In the genomic region with DNA sequence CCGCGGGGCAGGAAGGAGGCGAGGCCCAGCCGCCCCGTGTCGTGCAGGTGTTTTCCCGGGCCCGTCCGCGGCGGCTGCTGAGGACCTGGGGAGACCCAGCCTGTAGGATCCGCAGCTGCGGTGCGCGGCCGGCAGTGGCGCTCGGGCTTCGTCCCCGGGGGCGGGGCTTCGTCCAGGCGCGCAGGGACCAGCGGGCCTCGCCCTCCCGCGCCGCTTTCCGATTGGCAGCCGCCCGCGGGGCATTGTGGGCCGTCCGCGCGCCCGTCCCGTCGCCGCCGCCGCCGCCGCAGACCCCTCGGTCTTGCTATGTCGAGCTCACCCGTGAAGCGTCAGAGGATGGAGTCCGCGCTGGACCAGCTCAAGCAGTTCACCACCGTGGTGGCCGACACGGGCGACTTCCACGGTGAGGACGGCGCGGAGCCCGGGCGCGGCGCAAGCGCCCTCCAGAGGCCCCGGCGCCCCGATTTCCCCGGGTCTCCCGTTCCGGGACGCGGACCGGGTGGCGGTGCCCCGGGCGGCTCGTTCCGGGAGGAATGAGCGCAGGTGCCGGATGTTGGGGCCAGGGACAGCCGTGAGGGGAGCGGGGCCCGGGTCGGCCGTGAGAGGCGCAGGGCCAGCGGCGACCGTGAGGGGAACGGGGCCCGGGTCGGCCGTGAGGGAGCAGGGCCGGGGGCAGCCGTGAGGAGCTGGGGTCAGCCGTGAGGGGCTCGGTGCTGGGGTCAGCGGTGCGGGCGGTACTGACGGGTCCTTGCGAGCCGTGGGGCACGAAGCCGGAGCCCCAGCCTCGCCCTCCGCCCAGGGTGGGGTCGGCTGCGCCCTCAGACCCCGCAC, we compare ENCODE assay signal across 8 cellular contexts. TPM values are rescaled to one million over a fixed set of nuclear protein-coding genes. Genes with fewer than 3 reads are reported as not detected.
DNase-seq lines count a peak whose midpoint lies in the region; ATAC-seq and TF ChIP-seq lines count a peak whose summit lies in the region.

A gene (plus strand): TSS at position 289 of the 831 bp plus-strand sequence. CDS start 18 bp downstream, at position 307.

- no peaks in the 10 kb centered on the region for H3K27me3 Mint-ChIP-seq in activated CD8-positive, alpha-beta T cell treated with anti-CD3 and anti-CD28 coated beads for 36 hours

- H3K9me3 Mint-ChIP-seq in activated CD8-positive, alpha-beta T cell treated with anti-CD3 and anti-CD28 coated beads for 36 hours = no peaks in the 10 kb centered on the region

- POLR2A ChIA-PET in activated CD8-positive, alpha-beta T cell treated with anti-CD3 and anti-CD28 coated beads for 36 hours (lab: Charles Lee) = interaction anchor here (0.9 to 3.0 kb wide), 12 partner anchors 9 to 241 kb away, joined by 3 to 14 read pairs (median 4); a partner anchor contains a TSS

- peak within 1 kb of the TSS; percentile 87 for H3K4me3 Mint-ChIP-seq in activated CD8-positive, alpha-beta T cell treated with anti-CD3 and anti-CD28 coated beads for 36 hours

- H3K36me3 Mint-ChIP-seq in activated CD8-positive, alpha-beta T cell treated with anti-CD3 and anti-CD28 coated beads for 36 hours (ENCODE audit: low read depth) = peaks cover 3% of the 10 kb centered on the region

- DNase-seq in CD1c-positive myeloid dendritic cell (ENCODE audit: extremely low spot score) (peak; percentile 94), NCI-H774 (lab: John Stamatoyannopoulos, UW) (peak; percentile 88), medulla oblongata (ENCODE audit: extremely low spot score) (peak; percentile 92)
- peak; percentile 89 for DNase-seq in activated CD8-positive, alpha-beta T cell treated with anti-CD3 and anti-CD28 coated beads for 36 hours
- DNase-seq in effector CD4-positive, alpha-beta T cell = peak; percentile 71
- DNase-seq in stimulated activated CD8-positive, alpha-beta memory T cell treated with anti-CD3 and anti-CD28 coated beads, Interleukin-12 subunit alpha, Interleukin-12 subunit beta, amount 100 ng/mL, for 1 hour (ENCODE audit: low read depth) = peak; percentile 57

- peak; percentile 11 for TF ChIP-seq CTCF in activated CD8-positive, alpha-beta T cell treated with anti-CD3 and anti-CD28 coated beads for 36 hours (IDR thresholded peaks at IDR 0.05)

- ATAC-seq in GM19372 (IDR thresholded peaks at IDR 0.05; ENCODE audit: low read depth, unreplicated experiment) = peak; percentile 89
- peak; percentile 71 for ATAC-seq in HG03558 (IDR thresholded peaks at IDR 0.05; ENCODE audit: extremely low read depth, unreplicated experiment)
- ATAC-seq in activated CD8-positive, alpha-beta T cell treated with anti-CD3 and anti-CD28 coated beads for 36 hours = peak; percentile 95

- intact Hi-C loops in activated CD8-positive, alpha-beta T cell treated with anti-CD3 and anti-CD28 coated beads for 36 hours (cut with micrococcal nuclease) = no loop called here

- peaks cover 14% of the 10 kb centered on the region for H3K4me1 Mint-ChIP-seq in activated CD8-positive, alpha-beta T cell treated with anti-CD3 and anti-CD28 coated beads for 36 hours (ENCODE audit: low read depth)

- peak within 1 kb of the TSS; percentile 77 for H3K27ac Mint-ChIP-seq in activated CD8-positive, alpha-beta T cell treated with anti-CD3 and anti-CD28 coated beads for 36 hours

- CTCF ChIA-PET in activated CD8-positive, alpha-beta T cell treated with anti-CD3 and anti-CD28 coated beads for 36 hours (lab: Charles Lee) = interaction anchor here (1.0 to 3.8 kb wide), 7 partner anchors 10 to 228 kb away, joined by 3 to 24 read pairs (median 4); no protein-coding TSS in a partner anchor

RNA-seq across cellular contexts. Expression of the gene that starts here (rescaled TPM):
- 100 to 1,000 TPM; 234 to 241 TPM for total RNA-seq in activated CD8-positive, alpha-beta T cell treated with anti-CD3 and anti-CD28 coated beads for 36 hours

Comparison
In these comparisons a context has a peak if more than half of its experiments do, and no peak if none do; other contexts are left out.
1. Peak in every context shown above with its lines: DNase-seq and ATAC-seq.